1 cellular context compared by ENCODE assay signal in genomic region chr15:68208136-68208535, GRCh38.
TF ChIP-seq lines count a peak whose summit lies in the region.

No MANE protein-coding gene starts in this region.

TF ChIP-seq in H1, 55 proteins besides CTCF, POLR2A, EP300 and RAD21:
- no peak for TF ChIP-seq EGR1 (IDR thresholded peaks at IDR 0.05; ENCODE audit: borderline replicate concordance, low read depth, low read length)
- no peak for TF ChIP-seq KDM4A (IDR thresholded peaks at IDR 0.05; ENCODE audit: low read depth, low read length, severe bottlenecking)
- TF ChIP-seq KDM1A (IDR thresholded peaks at IDR 0.05; ENCODE audit: borderline replicate concordance, low read length) = no peak
